ENCODE assay signal across 8 cellular contexts in genomic region chr11:723120-723883, GRCh38. TPM values are rescaled to one million over a fixed set of nuclear protein-coding genes. Genes with fewer than 3 reads are reported as not detected.
DNase-seq lines count a peak whose midpoint lies in the region; ATAC-seq and TF ChIP-seq lines count a peak whose summit lies in the region.

No MANE protein-coding gene starts in this region.

- TF ChIP-seq CTCF in Loucy (conservative IDR thresholded peaks at IDR 0.05; ENCODE audit: low read length) = peak; percentile 80
- peak; percentile 72 for TF ChIP-seq CTCF in VCaP (conservative IDR thresholded peaks at IDR 0.05)

- H3K4me2 ChIP-seq in Loucy (ENCODE audit: low read depth, low read length, poor library complexity, severe bottlenecking) = no peak overlapping the region

- no peak overlapping the region for H2AFZ ChIP-seq in Loucy (ENCODE audit: low read length)

- POLR2A ChIA-PET in naive thymus-derived CD8-positive, alpha-beta T cell (lab: Charles Lee) = interaction anchor here (1.0 to 10.3 kb wide), 8 partner anchors 24 to 187 kb away, joined by 3 to 109 read pairs (median 4); partner anchors contain the start of genes DEAF1, LRRC56, PHRF1 and TALDO1

- H3K9me3 ChIP-seq in Loucy (ENCODE audit: insufficient read depth, low read depth, low read length) = no peaks in the 10 kb centered on the region

- peaks cover 3% of the 10 kb centered on the region for H3K4me1 ChIP-seq in Loucy (ENCODE audit: insufficient read depth, low read length, poor library complexity, severe bottlenecking)

- DNase-seq in NCI-H1092 treated with DMSO at 0.1 percent for 48 hours (lab: John Stamatoyannopoulos, UW) (peak; percentile 51), NCI-H1092 (lab: John Stamatoyannopoulos, UW) (no peak), dermis microvascular lymphatic vessel endothelial cell (ENCODE audit: low read depth in 2 of 2) (peak; percentile 55 to 66)
- peak in 9 of 10 donors; percentile 36 to 78 (median 55) for DNase-seq in naive thymus-derived CD8-positive, alpha-beta T cell

- H4K20me1 ChIP-seq in Loucy (ENCODE audit: insufficient read depth, low read length, poor library complexity, severe bottlenecking) = no peaks in the 10 kb centered on the region

- peak overlapping the region in 8 of 10 donors; percentile 9 to 94 (median 61) for H3K27ac Mint-ChIP-seq in naive thymus-derived CD8-positive, alpha-beta T cell

- no peak overlapping the region for H3K4me3 ChIP-seq in Loucy (ENCODE audit: low read length, poor library complexity, severe bottlenecking)

- no peaks in the 10 kb centered on the region for H3K9me3 Mint-ChIP-seq in naive thymus-derived CD8-positive, alpha-beta T cell

- peaks cover 8 to 32% (median 22%) of the 10 kb centered on the region in 4 donors for H3K4me1 Mint-ChIP-seq in naive thymus-derived CD8-positive, alpha-beta T cell

- peak; percentile 39 to 40 for ATAC-seq in naive thymus-derived CD8-positive, alpha-beta T cell
- ATAC-seq in GM18870 (IDR thresholded peaks at IDR 0.05; ENCODE audit: unreplicated experiment) = no peak
- ATAC-seq in HG02938 (IDR thresholded peaks at IDR 0.05; ENCODE audit: unreplicated experiment) = no peak

- no peak overlapping the region for H3K27ac ChIP-seq in VCaP

- peaks cover 0 to 2% (median 0%) of the 10 kb centered on the region in 3 donors for H3K36me3 Mint-ChIP-seq in naive thymus-derived CD8-positive, alpha-beta T cell

- H3F3A ChIP-seq in Loucy (ENCODE audit: low read depth) = no peaks in the 10 kb centered on the region

- H3K4me3 Mint-ChIP-seq in naive thymus-derived CD8-positive, alpha-beta T cell = peak overlapping the region; percentile 52 to 92 (median 82)

- no peaks in the 10 kb centered on the region for H3K27me3 ChIP-seq in Loucy (ENCODE audit: insufficient read depth, low read length, poor library complexity, severe bottlenecking)

- H3K9ac ChIP-seq in Loucy (ENCODE audit: low read depth, low read length, poor library complexity, severe bottlenecking) = no peak overlapping the region

- H3K36me3 ChIP-seq in Loucy (ENCODE audit: insufficient read depth, low read length) = no peaks in the 10 kb centered on the region

- no peaks in the 10 kb centered on the region for H3K9me2 ChIP-seq in Loucy (replicated peaks; ENCODE audit: low read depth, low read length)

- peaks cover 4 to 9% (median 7%) of the 10 kb centered on the region in 5 donors for H3K27me3 Mint-ChIP-seq in naive thymus-derived CD8-positive, alpha-beta T cell

- no peaks in the 10 kb centered on the region for H3K79me2 ChIP-seq in Loucy (ENCODE audit: insufficient read depth, low read length)

RNA-seq across cellular contexts. Expression of gene EPS8L2, which starts 17.3 kb away (rescaled TPM):
- 2.7 and 3.0 TPM in 2 replicates for total RNA-seq in dermis microvascular lymphatic vessel endothelial cell
- total RNA-seq in naive thymus-derived CD8-positive, alpha-beta T cell = 1 to 10 TPM; 8.2 to 9.7 TPM
- polyA plus RNA-seq in naive thymus-derived CD8-positive, alpha-beta T cell = 10 to 100 TPM in 2 of 3 donors, 1 to 10 TPM in 1; 9.6 to 20.4 (median 14.8) TPM

RNA-seq across cellular contexts. Expression of gene TALDO1, which starts 24.0 kb away (rescaled TPM):
- total RNA-seq in dermis microvascular lymphatic vessel endothelial cell = 112 and 113 TPM in 2 replicates
- 100 to 1,000 TPM; 120 to 124 TPM for total RNA-seq in naive thymus-derived CD8-positive, alpha-beta T cell
- polyA plus RNA-seq in naive thymus-derived CD8-positive, alpha-beta T cell = 100 to 1,000 TPM; 160 to 173 (median 166) TPM

RNA-seq across cellular contexts. Expression of gene TMEM80, which starts 27.7 kb away (rescaled TPM):
- total RNA-seq in dermis microvascular lymphatic vessel endothelial cell = 7.6 and 15.3 TPM in 2 replicates
- total RNA-seq in naive thymus-derived CD8-positive, alpha-beta T cell = 10 to 100 TPM; 46.0 to 49.2 TPM
- 10 to 100 TPM; 22.2 to 44.6 (median 32.4) TPM for polyA plus RNA-seq in naive thymus-derived CD8-positive, alpha-beta T cell

RNA-seq across cellular contexts. Expression of gene DEAF1, which starts 28.3 kb away (rescaled TPM):
- total RNA-seq in dermis microvascular lymphatic vessel endothelial cell = 30.9 and 37.6 TPM in 2 replicates
- 10 to 100 TPM; 46.5 to 51.0 TPM for total RNA-seq in naive thymus-derived CD8-positive, alpha-beta T cell
- polyA plus RNA-seq in naive thymus-derived CD8-positive, alpha-beta T cell = 10 to 100 TPM; 27.0 to 58.2 (median 27.9) TPM

RNA-seq across cellular contexts. Expression of gene GATD1, which starts 54.0 kb away (rescaled TPM):
- 19.3 and 32.4 TPM in 2 replicates for total RNA-seq in dermis microvascular lymphatic vessel endothelial cell
- 10 to 100 TPM; 57.0 to 65.6 TPM for total RNA-seq in naive thymus-derived CD8-positive, alpha-beta T cell
- 10 to 100 TPM in 2 of 3 donors, 1 to 10 TPM in 1; 7.2 to 20.7 (median 12.8) TPM for polyA plus RNA-seq in naive thymus-derived CD8-positive, alpha-beta T cell

Comparison
In these comparisons a context has a peak if more than half of its experiments do, and no peak if none do; other contexts are left out.
1. ATAC-seq: peak in naive thymus-derived CD8-positive, alpha-beta T cell (2 of 2); none in GM18870 (single experiment) and HG02938 (single experiment).